Comparison of ENCODE assay signal across 1 cellular context in genomic region chr2:68342470-68342869, GRCh38.
TF ChIP-seq lines count a peak whose summit lies in the region.

No MANE protein-coding gene starts in this region.

TF ChIP-seq in HEK293, 187 proteins besides CTCF, POLR2A, EP300 and RAD21:
- TF ChIP-seq PRDM10 (tag by site-specific recombination; IDR thresholded peaks at IDR 0.05) (0 out of 2 replicates have a peak, but pooled peaks have one; percentile 21), ZNF175 (tag by site-specific recombination; IDR thresholded peaks at IDR 0.05) (no peak)
